19 cellular contexts compared by ENCODE assay signal in genomic region chr10:133059571-133059970, GRCh38. TPM values are rescaled to one million over a fixed set of nuclear protein-coding genes. Genes with fewer than 3 reads are reported as not detected.
A peak's percentile ranks its signal among the peaks of the same experiment; 100 is the strongest.
DNase-seq lines count a peak whose midpoint lies in the region; ATAC-seq and TF ChIP-seq lines count a peak whose summit lies in the region.
"Had no signal": no experiment of that assay in that cellular context is flagged by ENCODE, and none has a peak within 500 bp of the region (broad histone marks: within the 10 kb centered on the region; RNA-seq: fewer than 3 reads in every experiment).

No MANE protein-coding gene starts in this region.

- H3K9me3 ChIP-seq in T-helper 17 cell (ENCODE audit: control insufficient read depth, low read length, poor library complexity, severe bottlenecking): no peaks in the 10 kb centered on the region
- H3K9me3 ChIP-seq in neuronal stem cell (replicated peaks in 1 of 2; ENCODE audit: control insufficient read depth in 2 of 2, insufficient read depth in 1 of 2, low read depth in 1 of 2, low read length in 2 of 2): no peaks in the 10 kb centered on the region

- no peak overlapping the region for H2BK5ac ChIP-seq in neuronal stem cell (ENCODE audit: low read length)

- no peak overlapping the region for H3K4me2 ChIP-seq in neuronal stem cell (ENCODE audit: insufficient read depth, low read length, poor library complexity, severe bottlenecking)

- no peak overlapping the region for H3K27ac ChIP-seq in neuronal stem cell (replicated peaks; ENCODE audit: low read length)
- H3K27ac ChIP-seq: GM23248 had no signal

- H3K4me1 ChIP-seq in neuronal stem cell (ENCODE audit: control insufficient read depth in 2 of 2, insufficient read depth in 1 of 2, low read depth in 1 of 2, low read length in 2 of 2): peaks cover 2 to 7% of the 10 kb centered on the region in 2 donors

- H3K36me3 Mint-ChIP-seq in natural killer cell: no peaks in the 10 kb centered on the region
- no peaks in the 10 kb centered on the region for H3K36me3 Mint-ChIP-seq in natural killer cell treated with Interleukin-12 subunit alpha and Interleukin-12 subunit beta and Interleukin-15 and Interleukin-18, amount 100 ng/mL, for 72 hours
- H3K36me3 Mint-ChIP-seq in T-helper 17 cell (ENCODE audit: low read depth): no peaks in the 10 kb centered on the region
- H3K36me3 Mint-ChIP-seq: CD4-positive, alpha-beta memory T cell had no signal

- DNase-seq in natural killer cell (no peak), T-helper 17 cell (no peak), neuronal stem cell (ENCODE audit: low spot score) (no peak), SKM-1 (lab: John Stamatoyannopoulos, UW; ENCODE audit: unreplicated experiment) (no peak), NCI-H146 treated with DMSO at 0.1 percent for 48 hours (lab: John Stamatoyannopoulos, UW; ENCODE audit: unreplicated experiment) (no peak)
- DNase-seq in natural killer cell treated with Interleukin-12 subunit alpha and Interleukin-12 subunit beta and Interleukin-15 and Interleukin-18, amount 100 ng/mL, for 72 hours (ENCODE audit: low spot score): no peak
- DNase-seq: C1 segment of cervical spinal cord; Calu3; CD4-positive, alpha-beta memory T cell; COR-L47; DMS53; DMS79 treated with DMSO at 0.1 percent for 48 hours; GF-D8; GM23248; H7 had no signal

- no peak overlapping the region for H3K4me3 ChIP-seq in neuronal stem cell (ENCODE audit: low read length in 2 of 2)
- H3K4me3 ChIP-seq: GM23248 had no signal

- H2BK12ac ChIP-seq in neuronal stem cell (ENCODE audit: low read length): no peak overlapping the region

- H3K23ac ChIP-seq in neuronal stem cell (ENCODE audit: low read depth, low read length, poor library complexity): peak overlapping the region; percentile 31

- peaks cover 0 to 5% of the 10 kb centered on the region in 2 donors for H3K27me3 Mint-ChIP-seq in natural killer cell (ENCODE audit: low read depth in 2 of 2)
- peaks cover 0 to 8% of the 10 kb centered on the region in 2 donors for H3K27me3 Mint-ChIP-seq in natural killer cell treated with Interleukin-12 subunit alpha and Interleukin-12 subunit beta and Interleukin-15 and Interleukin-18, amount 100 ng/mL, for 72 hours
- H3K27me3 Mint-ChIP-seq in T-helper 17 cell: peaks cover 20% of the 10 kb centered on the region

- no peak overlapping the region for H2AFZ ChIP-seq in neuronal stem cell (ENCODE audit: low read length)
- H2AFZ ChIP-seq: GM23248 had no signal

- H4K91ac ChIP-seq in neuronal stem cell (ENCODE audit: low read depth, low read length, poor library complexity): no peak overlapping the region

- H2BK15ac ChIP-seq in neuronal stem cell (ENCODE audit: low read length): no peak overlapping the region

- intact Hi-C loops in natural killer cell (cut with micrococcal nuclease): no loop called here

- no peaks in the 10 kb centered on the region for H3K36me3 ChIP-seq in neuronal stem cell (replicated peaks in 1 of 2; ENCODE audit: control insufficient read depth in 2 of 2, insufficient read depth in 2 of 2, low read length in 2 of 2)

- no peak overlapping the region for H3K9ac ChIP-seq in neuronal stem cell (ENCODE audit: low read depth, low read length, poor library complexity)
- H3K9ac ChIP-seq: GM23248 had no signal

- no peak overlapping the region for H3K14ac ChIP-seq in neuronal stem cell (ENCODE audit: low read length)

- H3K4me1 Mint-ChIP-seq in natural killer cell: peaks cover 13 to 23% of the 10 kb centered on the region in 2 donors
- peaks cover 13 to 14% of the 10 kb centered on the region in 2 donors for H3K4me1 Mint-ChIP-seq in natural killer cell treated with Interleukin-12 subunit alpha and Interleukin-12 subunit beta and Interleukin-15 and Interleukin-18, amount 100 ng/mL, for 72 hours (ENCODE audit: low read depth in 2 of 2)
- H3K4me1 Mint-ChIP-seq in T-helper 17 cell: peaks cover 15% of the 10 kb centered on the region

- WGBS in neuronal stem cell (ENCODE audit: extremely low coverage in 2 of 2, insufficient read length in 2 of 2, insufficient replicate concordance in 1 of 2), 2 donors: no CpG with 5 or more reads among the region's 9 CpGs

- no peak overlapping the region for H3K4ac ChIP-seq in neuronal stem cell (ENCODE audit: low read length)

- H3K27ac Mint-ChIP-seq in natural killer cell (no peak overlapping the region), T-helper 17 cell (peak overlapping the region; percentile 41)
- peak overlapping the region in 1 of 2 donors; percentile 7 for H3K27ac Mint-ChIP-seq in natural killer cell treated with Interleukin-12 subunit alpha and Interleukin-12 subunit beta and Interleukin-15 and Interleukin-18, amount 100 ng/mL, for 72 hours
- H3K27ac Mint-ChIP-seq: CD4-positive, alpha-beta memory T cell had no signal

- no peaks in the 10 kb centered on the region for H3K9me3 Mint-ChIP-seq in natural killer cell
- H3K9me3 Mint-ChIP-seq in natural killer cell treated with Interleukin-12 subunit alpha and Interleukin-12 subunit beta and Interleukin-15 and Interleukin-18, amount 100 ng/mL, for 72 hours: no peaks in the 10 kb centered on the region
- H3K9me3 Mint-ChIP-seq: CD4-positive, alpha-beta memory T cell had no signal

- H3K79me1 ChIP-seq in neuronal stem cell (ENCODE audit: low read depth, low read length): peaks cover 1% of the 10 kb centered on the region

- no peak overlapping the region for H4K8ac ChIP-seq in neuronal stem cell (ENCODE audit: low read depth, low read length)

- H2BK120ac ChIP-seq in neuronal stem cell (ENCODE audit: low read depth, low read length): no peak overlapping the region

- peak overlapping the region; percentile 81 for H2AK5ac ChIP-seq in neuronal stem cell (ENCODE audit: low read depth, low read length)

- peak overlapping the region; percentile 64 for H3K4me3 Mint-ChIP-seq in natural killer cell
- no peak overlapping the region for H3K4me3 Mint-ChIP-seq in natural killer cell treated with Interleukin-12 subunit alpha and Interleukin-12 subunit beta and Interleukin-15 and Interleukin-18, amount 100 ng/mL, for 72 hours
- H3K4me3 Mint-ChIP-seq in T-helper 17 cell: peak overlapping the region; percentile 80

- H3K27me3 ChIP-seq in neuronal stem cell (ENCODE audit: control insufficient read depth in 3 of 3, insufficient read depth in 3 of 3, low read depth in 1 of 3, low read length in 3 of 3): peaks cover 0 to 11% (median 0%) of the 10 kb centered on the region in 3 experiments

- no peak for TF ChIP-seq CTCF in natural killer cell (IDR thresholded peaks at IDR 0.05)

- peak overlapping the region; percentile 19 for H3K18ac ChIP-seq in neuronal stem cell (ENCODE audit: low read length)

- ATAC-seq in natural killer cell (no peak), T-helper 17 cell (no peak)
- ATAC-seq in natural killer cell treated with Interleukin-12 subunit alpha and Interleukin-12 subunit beta and Interleukin-15 and Interleukin-18, amount 100 ng/mL, for 72 hours: no peak
- ATAC-seq: HCT116 had no signal

RNA-seq across cellular contexts. Expression of gene ADGRA1, which starts 28.2 kb away (rescaled TPM):
- total RNA-seq in natural killer cell (not detected), T-helper 17 cell (not detected)
- not detected for total RNA-seq in natural killer cell treated with Interleukin-12 subunit alpha and Interleukin-12 subunit beta and Interleukin-15 and Interleukin-18, amount 100 ng/mL, for 72 hours
- 0.08 TPM for polyA plus RNA-seq in neuronal stem cell (2013, experiment 1 of 2)
- 0.07 TPM for polyA plus RNA-seq in neuronal stem cell (2013, experiment 2 of 2)
- total RNA-seq: Calu3; CD4-positive, alpha-beta memory T cell; Daoy; G401; GM23248 had no signal
- polyA plus RNA-seq: BJ; CD4-positive, alpha-beta memory T cell; GM23248 had no signal
